In the genomic region with DNA sequence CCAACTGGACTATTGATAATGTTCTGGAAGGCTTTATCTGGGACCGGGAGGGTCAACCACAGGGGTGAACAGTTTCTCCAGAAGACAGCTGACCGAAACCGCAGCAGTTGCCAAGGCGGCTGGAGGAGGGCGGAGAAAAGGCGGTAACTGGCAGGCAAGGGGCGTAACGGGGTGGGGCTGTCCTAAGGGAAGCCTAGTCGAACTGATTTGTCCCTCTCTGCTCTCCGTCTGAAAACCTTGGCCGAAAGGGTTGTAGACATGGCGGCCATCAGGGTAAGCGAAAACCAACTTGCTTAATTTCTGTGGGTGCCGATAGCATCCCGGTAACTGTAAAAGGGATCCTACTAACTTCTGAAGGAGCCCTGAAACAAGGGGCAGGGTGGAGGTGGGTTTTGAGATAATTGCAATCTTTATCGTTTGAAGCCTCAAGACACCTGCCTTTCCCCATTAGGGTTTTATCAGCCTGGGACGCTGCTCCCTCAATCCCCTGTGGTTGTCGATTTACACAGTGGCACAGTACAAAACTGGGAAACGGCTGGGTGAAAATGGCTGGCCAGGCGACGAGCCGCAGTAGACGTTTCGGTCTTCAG, we compare ENCODE assay signal across 8 cellular contexts. TPM values are rescaled to one million over a fixed set of nuclear protein-coding genes. Genes with fewer than 3 reads are reported as not detected.
DNase-seq lines count a peak whose midpoint lies in the region; ATAC-seq and TF ChIP-seq lines count a peak whose summit lies in the region.

A gene with protein sequence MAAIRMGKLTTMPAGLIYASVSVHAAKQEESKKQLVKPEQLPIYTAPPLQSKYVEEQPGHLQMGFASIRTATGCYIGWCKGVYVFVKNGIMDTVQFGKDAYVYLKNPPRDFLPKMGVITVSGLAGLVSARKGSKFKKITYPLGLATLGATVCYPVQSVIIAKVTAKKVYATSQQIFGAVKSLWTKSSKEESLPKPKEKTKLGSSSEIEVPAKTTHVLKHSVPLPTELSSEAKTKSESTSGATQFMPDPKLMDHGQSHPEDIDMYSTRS (plus strand): TSS at position 223 of the 590 bp plus-strand sequence. CDS start 36 bp downstream, at position 259.

- H3K36me3 Mint-ChIP-seq in activated T-cell treated with anti-CD3 and anti-CD28 coated beads, Interleukin-2, amount 50 U/mL, for 24 hours (ENCODE audit: low read depth), result peaks cover 7% of the 10 kb centered on the region

- H3K4me1 ChIP-seq in esophagus squamous epithelium, result peaks cover 0 to 14% (median 2%) of the 10 kb centered on the region in 3 donors

- 0 to 51% methylated on average over 7 to 23 of the region's 24 CpGs for WGBS in esophagus squamous epithelium, 2 donors

- H3K4me3 Mint-ChIP-seq in activated T-cell treated with anti-CD3 and anti-CD28 coated beads, Interleukin-2, amount 50 U/mL, for 24 hours, result peak within 1 kb of the TSS; percentile 85

- peak; percentile 97 for ATAC-seq in GM21576 (IDR thresholded peaks at IDR 0.05; ENCODE audit: unreplicated experiment)

- intact Hi-C loops in esophagus squamous epithelium (cut with DNase I), result no loop called here

- H3K36me3 ChIP-seq in esophagus squamous epithelium, result no peaks in the 10 kb centered on the region

- peak within 1 kb of the TSS; percentile 78 for H3K4me3 ChIP-seq in Jurkat, Clone E6-1 (ENCODE audit: low read length)
- H3K4me3 ChIP-seq in esophagus squamous epithelium, result peak within 1 kb of the TSS; percentile 49 to 72 (median 62)

- H3K27ac ChIP-seq in esophagus squamous epithelium, result peak within 1 kb of the TSS; percentile 74 to 87 (median 83)

- H3K27ac Mint-ChIP-seq in activated T-cell treated with anti-CD3 and anti-CD28 coated beads, Interleukin-2, amount 50 U/mL, for 24 hours, result peak within 1 kb of the TSS; percentile 81

- TF ChIP-seq POLR2A in esophagus squamous epithelium (IDR thresholded peaks at IDR 0.05), result peak in 1 of 4 donors; percentile 38

- peaks cover 16% of the 10 kb centered on the region for H3K4me1 Mint-ChIP-seq in activated T-cell treated with anti-CD3 and anti-CD28 coated beads, Interleukin-2, amount 50 U/mL, for 24 hours (ENCODE audit: low read depth)

- peak; percentile 87 for DNase-seq in DMS114 treated with DMSO at 0.1 percent for 48 hours (lab: John Stamatoyannopoulos, UW; ENCODE audit: unreplicated experiment)
- DNase-seq in Jurkat, Clone E6-1 (ENCODE audit: low read depth, low spot score), result peak; percentile 81
- DNase-seq in activated T-cell treated with anti-CD3 and anti-CD28 coated beads, Interleukin-2, amount 50 U/mL, for 24 hours, result peak; percentile 83
- DNase-seq in esophagus squamous epithelium (lab: John Stamatoyannopoulos, UW), result peak; percentile 25
- peak; percentile 95 for DNase-seq in myocyte (ENCODE audit: low read depth)
- peak; percentile 48 to 63 for DNase-seq in stimulated activated CD8-positive, alpha-beta memory T cell treated with anti-CD3 and anti-CD28 coated beads, Interleukin-7, amount 100 ng/mL, for 4 hours (ENCODE audit: low read depth in 2 of 2)

- H3K9me3 Mint-ChIP-seq in activated T-cell treated with anti-CD3 and anti-CD28 coated beads, Interleukin-2, amount 50 U/mL, for 24 hours, result no peaks in the 10 kb centered on the region

- H3K27me3 Mint-ChIP-seq in activated T-cell treated with anti-CD3 and anti-CD28 coated beads, Interleukin-2, amount 50 U/mL, for 24 hours, result peaks cover 3% of the 10 kb centered on the region

- H3K9me3 ChIP-seq in esophagus squamous epithelium, result no peaks in the 10 kb centered on the region

- no peak for TF ChIP-seq CTCF in esophagus squamous epithelium (IDR thresholded peaks at IDR 0.05)

- H3K27me3 ChIP-seq in esophagus squamous epithelium, result no peaks in the 10 kb centered on the region

TF ChIP-seq in PFSK-1, 5 proteins besides CTCF, POLR2A, EP300 and RAD21:
- peak; percentile 60; the same call in 1 of the 2 replicates for TF ChIP-seq POLR2AphosphoS5 (IDR thresholded peaks at IDR 0.05; ENCODE audit: low read depth, low read length)
- TF ChIP-seq TAF1 (IDR thresholded peaks at IDR 0.05; ENCODE audit: borderline replicate concordance, insufficient read depth, low read length), result no peak
- TF ChIP-seq FOXP2 (optimal IDR thresholded peaks at IDR 0.05; ENCODE audit: borderline replicate concordance, extremely low read depth, extremely low read length, insufficient read depth), result peak; percentile 41
- TF ChIP-seq SIN3A (IDR thresholded peaks at IDR 0.05; ENCODE audit: borderline replicate concordance, insufficient read depth, low read length), result no peak
- TF ChIP-seq, protein P1, sequence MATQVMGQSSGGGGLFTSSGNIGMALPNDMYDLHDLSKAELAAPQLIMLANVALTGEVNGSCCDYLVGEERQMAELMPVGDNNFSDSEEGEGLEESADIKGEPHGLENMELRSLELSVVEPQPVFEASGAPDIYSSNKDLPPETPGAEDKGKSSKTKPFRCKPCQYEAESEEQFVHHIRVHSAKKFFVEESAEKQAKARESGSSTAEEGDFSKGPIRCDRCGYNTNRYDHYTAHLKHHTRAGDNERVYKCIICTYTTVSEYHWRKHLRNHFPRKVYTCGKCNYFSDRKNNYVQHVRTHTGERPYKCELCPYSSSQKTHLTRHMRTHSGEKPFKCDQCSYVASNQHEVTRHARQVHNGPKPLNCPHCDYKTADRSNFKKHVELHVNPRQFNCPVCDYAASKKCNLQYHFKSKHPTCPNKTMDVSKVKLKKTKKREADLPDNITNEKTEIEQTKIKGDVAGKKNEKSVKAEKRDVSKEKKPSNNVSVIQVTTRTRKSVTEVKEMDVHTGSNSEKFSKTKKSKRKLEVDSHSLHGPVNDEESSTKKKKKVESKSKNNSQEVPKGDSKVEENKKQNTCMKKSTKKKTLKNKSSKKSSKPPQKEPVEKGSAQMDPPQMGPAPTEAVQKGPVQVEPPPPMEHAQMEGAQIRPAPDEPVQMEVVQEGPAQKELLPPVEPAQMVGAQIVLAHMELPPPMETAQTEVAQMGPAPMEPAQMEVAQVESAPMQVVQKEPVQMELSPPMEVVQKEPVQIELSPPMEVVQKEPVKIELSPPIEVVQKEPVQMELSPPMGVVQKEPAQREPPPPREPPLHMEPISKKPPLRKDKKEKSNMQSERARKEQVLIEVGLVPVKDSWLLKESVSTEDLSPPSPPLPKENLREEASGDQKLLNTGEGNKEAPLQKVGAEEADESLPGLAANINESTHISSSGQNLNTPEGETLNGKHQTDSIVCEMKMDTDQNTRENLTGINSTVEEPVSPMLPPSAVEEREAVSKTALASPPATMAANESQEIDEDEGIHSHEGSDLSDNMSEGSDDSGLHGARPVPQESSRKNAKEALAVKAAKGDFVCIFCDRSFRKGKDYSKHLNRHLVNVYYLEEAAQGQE (IDR thresholded peaks at IDR 0.05; ENCODE audit: insufficient read depth in 1 of 2, low read depth in 2 of 2, low read length in 2 of 2), result no peak

RNA-seq across cellular contexts. Expression of the gene that starts here (rescaled TPM):
- polyA plus RNA-seq in Jurkat, Clone E6-1 (2012; ENCODE audit: insufficient read depth, insufficient read length), result 10.8 TPM
- polyA plus RNA-seq in PFSK-1 (2012; ENCODE audit: insufficient read length, low read depth), result 2.4 TPM
- total RNA-seq in esophagus squamous epithelium (10 to 100 TPM; 10.1 to 14.3 (median 12.5) TPM), myocyte (21.9 and 25.9 TPM in 2 replicates)
- polyA plus RNA-seq in myocyte (2012), result 8.5 TPM

Comparison
In these comparisons a context has a peak if more than half of its experiments do, and no peak if none do; other contexts are left out.
1. Peak in every context shown above with its lines: DNase-seq, ATAC-seq, H3K4me3 ChIP-seq and H3K27ac ChIP-seq.
2. DNase-seq: peak in every context shown above with its lines; median percentile 95 in myocyte; 87 in DMS114 treated with DMSO at 0.1 percent for 48 hours; 83 in activated T-cell treated with anti-CD3 and anti-CD28 coated beads, Interleukin-2, amount 50 U/mL, for 24 hours; 81 in Jurkat, Clone E6-1; 56 in stimulated activated CD8-positive, alpha-beta memory T cell treated with anti-CD3 and anti-CD28 coated beads, Interleukin-7, amount 100 ng/mL, for 4 hours; 25 in esophagus squamous epithelium.